9 cellular contexts compared by ENCODE assay signal in the genomic region with DNA sequence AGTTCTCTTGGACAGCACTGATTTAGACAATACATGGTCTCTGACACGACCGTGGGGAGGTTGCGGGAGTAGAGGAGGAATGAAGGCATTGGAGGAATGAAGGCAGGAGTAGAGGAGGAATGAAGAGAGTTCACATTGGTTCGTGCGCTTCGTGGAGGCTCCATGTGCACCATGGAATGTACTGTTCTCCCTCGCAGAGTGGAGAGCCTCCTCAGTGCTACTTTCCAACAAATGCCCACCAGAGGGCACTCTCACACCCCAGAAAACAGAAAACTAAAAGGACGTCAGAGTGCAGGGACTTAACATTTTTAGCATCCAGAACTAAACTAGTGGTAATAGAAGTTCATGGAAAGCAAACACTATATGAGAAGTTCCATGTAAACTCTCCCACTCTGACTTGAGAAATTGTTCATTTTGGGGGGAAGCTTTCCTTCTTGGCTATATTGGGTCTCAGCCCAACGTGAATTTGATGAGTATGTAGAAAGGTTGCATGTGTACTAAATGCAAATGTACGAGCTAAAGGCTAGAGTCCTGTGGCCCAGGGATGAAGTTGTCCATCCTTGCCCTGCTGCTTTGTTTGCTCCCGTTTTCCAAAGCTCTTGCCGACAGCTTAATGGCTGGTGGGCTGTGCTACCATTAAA.
DNase-seq lines count a peak whose midpoint lies in the region; ATAC-seq, FAIRE-seq and TF ChIP-seq lines count a peak whose summit lies in the region.
"Had no signal": no experiment of that assay in that cellular context is flagged by ENCODE, and none has a peak within 500 bp of the region (broad histone marks: within the 10 kb centered on the region; RNA-seq: fewer than 3 reads in every experiment).

No MANE protein-coding gene starts in this region.

- DNase-seq in COLO829 (ENCODE audit: low spot score) (peak; percentile 63), HS-5 (ENCODE audit: low read depth) (peak; percentile 29), body of pancreas (peak; percentile 50 to 66 (median 58)), keratinocyte (ENCODE audit: low read depth, low spot score) (no peak), GM12892 (ENCODE audit: insufficient read length) (no peak)
- peak; percentile 8 for DNase-seq in stimulated activated CD4-positive, alpha-beta T cell treated with anti-CD3 and anti-CD28 coated beads, Interleukin-4, amount 100 ng/mL, for 24 hours
- DNase-seq: activated B cell treated with CpG ODN at 0.5 μM for 24 hours had no signal

- H3K9ac ChIP-seq in OCI-LY1 (ENCODE audit: low read length) (no peak overlapping the region), keratinocyte (ENCODE audit: control insufficient read depth, extremely low read depth, insufficient read depth, low read length) (no peak overlapping the region)

- no peaks in the 10 kb centered on the region for H4K20me1 ChIP-seq in OCI-LY1 (ENCODE audit: insufficient read depth, low read length)
- no peaks in the 10 kb centered on the region for H4K20me1 ChIP-seq in keratinocyte (ENCODE audit: control insufficient read depth, extremely low read depth, insufficient read depth, low read length)

- H3K4me3 ChIP-seq in OCI-LY1 (ENCODE audit: low read depth, low read length, poor library complexity, severe bottlenecking) (no peak overlapping the region), body of pancreas (no peak overlapping the region), keratinocyte (ENCODE audit: control insufficient read depth in 2 of 3, extremely low read depth in 1 of 3, insufficient read depth in 2 of 3, low read depth in 1 of 3, low read length in 3 of 3) (no peak overlapping the region)

- intact Hi-C loops in body of pancreas (cut with DNase I), result no loop called here

- dilution Hi-C loops in keratinocyte (cut with MboI; ENCODE audit: extremely low pct_ligation_motif_present, low sequenced_read_pairs), result loop anchor here (10.0 kb wide), 1 partner anchor 220 kb away; no protein-coding TSS in a partner anchor

- no peaks in the 10 kb centered on the region for H3K9me1 ChIP-seq in keratinocyte (ENCODE audit: control insufficient read depth, extremely low read depth, insufficient read depth, low read length)

- no peaks in the 10 kb centered on the region for H3K79me2 ChIP-seq in OCI-LY1 (ENCODE audit: insufficient read depth, low read length)
- no peaks in the 10 kb centered on the region for H3K79me2 ChIP-seq in keratinocyte (ENCODE audit: control insufficient read depth, insufficient read depth, low read length)

- H3K9me3 ChIP-seq in OCI-LY1 (ENCODE audit: low read length) (no peaks in the 10 kb centered on the region), body of pancreas (no peaks in the 10 kb centered on the region), keratinocyte (ENCODE audit: control insufficient read depth, low read depth, low read length) (no peaks in the 10 kb centered on the region)

- TF ChIP-seq POLR2A in body of pancreas (IDR thresholded peaks at IDR 0.05), result no peak
- TF ChIP-seq POLR2A in GM12892 (IDR thresholded peaks at IDR 0.05; ENCODE audit: low read depth, low read length), result no peak

- no peaks in the 10 kb centered on the region for H3K36me3 ChIP-seq in OCI-LY1 (ENCODE audit: insufficient read depth, low read length)
- no peaks in the 10 kb centered on the region for H3K36me3 ChIP-seq in body of pancreas (replicated peaks in 1 of 2; ENCODE audit: insufficient read depth in 1 of 2, low read depth in 2 of 2)
- no peaks in the 10 kb centered on the region for H3K36me3 ChIP-seq in keratinocyte (ENCODE audit: control insufficient read depth in 2 of 2, extremely low read depth in 1 of 2, insufficient read depth in 2 of 2, low read length in 2 of 2)

- H3K27me3 ChIP-seq in OCI-LY1 (ENCODE audit: insufficient read depth, low read length) (no peaks in the 10 kb centered on the region), body of pancreas (no peaks in the 10 kb centered on the region), keratinocyte (ENCODE audit: control insufficient read depth, extremely low read depth, insufficient read depth, low read length) (no peaks in the 10 kb centered on the region)

- 12% methylated on average over 12 of the region's 12 CpGs for WGBS in body of pancreas, 2 donors

- H3K27ac ChIP-seq in OCI-LY1 (ENCODE audit: low read depth, low read length, poor library complexity, severe bottlenecking), result no peak overlapping the region
- no peak overlapping the region for H3K27ac ChIP-seq in body of pancreas
- H3K27ac ChIP-seq in keratinocyte (ENCODE audit: control insufficient read depth, insufficient read depth, low read length), result no peak overlapping the region

- H3K4me2 ChIP-seq in OCI-LY1 (ENCODE audit: low read length) (no peak overlapping the region), keratinocyte (ENCODE audit: control insufficient read depth, extremely low read depth, insufficient read depth, low read depth, low read length) (no peak overlapping the region)

- H3K4me1 ChIP-seq in OCI-LY1 (ENCODE audit: insufficient read depth, low read length, severe bottlenecking), result no peaks in the 10 kb centered on the region
- no peaks in the 10 kb centered on the region for H3K4me1 ChIP-seq in body of pancreas
- no peaks in the 10 kb centered on the region for H3K4me1 ChIP-seq in keratinocyte (ENCODE audit: control insufficient read depth, extremely low read depth, insufficient read depth, low read length)

- ATAC-seq in GM18907 (IDR thresholded peaks at IDR 0.05; ENCODE audit: unreplicated experiment), result peak; percentile 88
- peak; percentile 77 for ATAC-seq in body of pancreas

- FAIRE-seq in keratinocyte (lab: Jason Lieb, UNC) (peak; percentile 73), GM12892 (lab: Jason Lieb, UNC) (no peak)

- TF ChIP-seq CTCF in OCI-LY1 (IDR thresholded peaks at IDR 0.05; ENCODE audit: low read length) (peak; percentile 85), body of pancreas (IDR thresholded peaks at IDR 0.05) (peak; percentile 51 to 73 (median 63)), keratinocyte (optimal IDR thresholded peaks at IDR 0.05 in 1 of 3, IDR thresholded peaks at IDR 0.05 in 1 of 3, conservative IDR thresholded peaks at IDR 0.05 in 1 of 3; ENCODE audit: extremely low read depth in 1 of 3, insufficient read depth in 2 of 3, low read length in 3 of 3) (peak; percentile 75 to 76 (median 76))

- no peaks in the 10 kb centered on the region for H3F3A ChIP-seq in OCI-LY1 (ENCODE audit: insufficient read depth, low read length)

- H3K9me2 ChIP-seq in OCI-LY1 (ENCODE audit: low read depth, low read length), result no peaks in the 10 kb centered on the region

- H2AFZ ChIP-seq in OCI-LY1 (ENCODE audit: low read length) (no peak overlapping the region), keratinocyte (ENCODE audit: control insufficient read depth, low read length) (no peak overlapping the region)

Comparison
In these comparisons a context has a peak if more than half of its experiments do, and no peak if none do; other contexts are left out.
1. DNase-seq: peak in COLO829 (single experiment), HS-5 (single experiment), body of pancreas (4 of 4) and stimulated activated CD4-positive, alpha-beta T cell treated with anti-CD3 and anti-CD28 coated beads, Interleukin-4, amount 100 ng/mL, for 24 hours (single experiment); none in keratinocyte (single experiment) and GM12892 (single experiment).
2. Peak in every context shown above with its lines, with median percentiles within 50 percentile points of each other: CTCF ChIP-seq.